ENCODE assay signal across 21 cellular contexts in genomic region chr6:163547287-163547686, GRCh38.
DNase-seq lines count a peak whose midpoint lies in the region; ATAC-seq and TF ChIP-seq lines count a peak whose summit lies in the region.
"Had no signal": no experiment of that assay in that cellular context is flagged by ENCODE, and none has a peak within 500 bp of the region (broad histone marks: within the 10 kb centered on the region; RNA-seq: fewer than 3 reads in every experiment).

No MANE protein-coding gene starts in this region.

- H3K36me3 ChIP-seq in right atrium auricular region (no peaks in the 10 kb centered on the region), heart left ventricle (peaks cover 0 to 11% (median 4%) of the 10 kb centered on the region in 9 donors), psoas muscle (ENCODE audit: insufficient read depth in 1 of 2, low read depth in 1 of 2) (peaks cover 0 to 3% of the 10 kb centered on the region in 2 donors), hepatocyte (replicated peaks; ENCODE audit: insufficient read depth, low read depth) (no peaks in the 10 kb centered on the region)

- peak overlapping the region; percentile 5 for H3K27ac Mint-ChIP-seq in T-helper 17 cell

- H3K27me3 ChIP-seq in right atrium auricular region: no peaks in the 10 kb centered on the region
- no peaks in the 10 kb centered on the region for H3K27me3 ChIP-seq in heart left ventricle
- H3K27me3 ChIP-seq in psoas muscle (ENCODE audit: insufficient read depth in 3 of 3, low read length in 2 of 3): no peaks in the 10 kb centered on the region
- H3K27me3 ChIP-seq in hepatocyte: no peaks in the 10 kb centered on the region
- H3K27me3 ChIP-seq: MG63 had no signal

- no peaks in the 10 kb centered on the region for H3K9me2 ChIP-seq in hepatocyte (replicated peaks; ENCODE audit: insufficient read depth)

- DNase-seq in Right ventricle myocardium superior: no peak
- no peak for DNase-seq in right atrium auricular region (ENCODE audit: low spot score)
- no peak for DNase-seq in T-helper 17 cell
- DNase-seq in heart left ventricle: no peak
- DNase-seq in psoas muscle: no peak
- no peak for DNase-seq in NCI-H446 (lab: John Stamatoyannopoulos, UW)
- DNase-seq in hepatocyte (ENCODE audit: low spot score): no peak
- no peak for DNase-seq in KBM-7
- DNase-seq: Calu3; CD8-positive, alpha-beta memory T cell; DMS153; Kasumi-1; MG63; NCI-H1048; NCI-H1417 treated with DMSO at 0.1 percent for 48 hours; NCI-H187; NCI-H748 treated with DMSO at 0.1 percent for 48 hours; PC-9; RPMI8226; SIG-M5 had no signal

- peaks cover 45% of the 10 kb centered on the region for H3K79me2 ChIP-seq in hepatocyte

- intact Hi-C loops in Right ventricle myocardium superior (cut with DNase I): no loop called here
- intact Hi-C loops in heart left ventricle (cut with DNase I): no loop called here
- intact Hi-C loops in psoas muscle (cut with DNase I): loop anchor here in 1 of 2 donors (2.0 kb wide), 1 partner anchor 16 kb away; no protein-coding TSS in a partner anchor

- H3K36me3 Mint-ChIP-seq in T-helper 17 cell (ENCODE audit: low read depth): peaks cover 2% of the 10 kb centered on the region

- H3K4me3 ChIP-seq in right atrium auricular region (no peak overlapping the region), heart left ventricle (no peak overlapping the region), psoas muscle (no peak overlapping the region), hepatocyte (no peak overlapping the region)
- H3K4me3 ChIP-seq: MG63, PC-9 had no signal

- no peaks in the 10 kb centered on the region for H3K9me3 ChIP-seq in right atrium auricular region
- no peaks in the 10 kb centered on the region for H3K9me3 ChIP-seq in T-helper 17 cell (ENCODE audit: control insufficient read depth, low read length, poor library complexity, severe bottlenecking)
- H3K9me3 ChIP-seq in heart left ventricle: no peaks in the 10 kb centered on the region
- H3K9me3 ChIP-seq in psoas muscle: no peaks in the 10 kb centered on the region
- no peaks in the 10 kb centered on the region for H3K9me3 ChIP-seq in hepatocyte (ENCODE audit: low read depth)
- H3K9me3 ChIP-seq: MG63 had no signal

- H3K27ac ChIP-seq in right atrium auricular region (peak overlapping the region in 1 of 2 donors; percentile 55), heart left ventricle (peak overlapping the region in 5 of 12 donors; percentile 20 to 46 (median 31)), psoas muscle (peak overlapping the region; percentile 37), hepatocyte (no peak overlapping the region)
- H3K27ac ChIP-seq: C4-2B, PC-9 had no signal

- peaks cover 0 to 49% of the 10 kb centered on the region in 2 donors for H3K4me1 ChIP-seq in right atrium auricular region
- peaks cover 0 to 87% (median 42%) of the 10 kb centered on the region in 12 donors for H3K4me1 ChIP-seq in heart left ventricle
- peaks cover 60% of the 10 kb centered on the region for H3K4me1 ChIP-seq in psoas muscle
- no peaks in the 10 kb centered on the region for H3K4me1 ChIP-seq in hepatocyte (ENCODE audit: insufficient read depth)

- ATAC-seq in Right ventricle myocardium superior (ENCODE audit: poor library complexity) (peak; percentile 54), T-helper 17 cell (no peak), heart left ventricle (peak; percentile 26 to 85 (median 49)), psoas muscle (peak in 3 of 4 donors; percentile 35 to 67 (median 37))

- H3K4me2 ChIP-seq in hepatocyte: no peak overlapping the region
- H3K4me2 ChIP-seq: PC-9 had no signal

- 38 to 52% (median 46%) methylated on average over 3 of the region's 3 CpGs for WGBS in heart left ventricle, 4 donors
- 35 to 60% (median 43%) methylated on average over 3 of the region's 3 CpGs for WGBS in psoas muscle, 3 donors
- 92% methylated on average over 3 of the region's 3 CpGs for WGBS in hepatocyte (ENCODE audit: low lambda C conversion rate, missing lambda C conversion rate)

- no peak overlapping the region for H3K4me3 Mint-ChIP-seq in T-helper 17 cell
- H3K4me3 Mint-ChIP-seq: CD8-positive, alpha-beta memory T cell had no signal

- TF ChIP-seq CTCF in right atrium auricular region (IDR thresholded peaks at IDR 0.05): no peak
- no peak for TF ChIP-seq CTCF in heart left ventricle (IDR thresholded peaks at IDR 0.05)
- no peak for TF ChIP-seq CTCF in psoas muscle (IDR thresholded peaks at IDR 0.05)
- TF ChIP-seq CTCF in hepatocyte (IDR thresholded peaks at IDR 0.05; ENCODE audit: poor library complexity): no peak

- H3K27me3 Mint-ChIP-seq in T-helper 17 cell: no peaks in the 10 kb centered on the region
- H3K27me3 Mint-ChIP-seq: CD8-positive, alpha-beta memory T cell had no signal

- no peak for TF ChIP-seq POLR2A in heart left ventricle (IDR thresholded peaks at IDR 0.05)

- H3K4me1 Mint-ChIP-seq in T-helper 17 cell: peaks cover 20% of the 10 kb centered on the region

- no peak overlapping the region for H2AFZ ChIP-seq in hepatocyte
- H2AFZ ChIP-seq: PC-9 had no signal

- H4K20me1 ChIP-seq in hepatocyte (ENCODE audit: insufficient read depth, poor library complexity, severe bottlenecking): no peaks in the 10 kb centered on the region

- in situ Hi-C loops in KBM-7 (cut with MboI; ENCODE audit: low pct_unique_long_range_greater_than_20kb, low sequenced_read_pairs): no loop called here
